8 cellular contexts compared by ENCODE assay signal in the genomic region with DNA sequence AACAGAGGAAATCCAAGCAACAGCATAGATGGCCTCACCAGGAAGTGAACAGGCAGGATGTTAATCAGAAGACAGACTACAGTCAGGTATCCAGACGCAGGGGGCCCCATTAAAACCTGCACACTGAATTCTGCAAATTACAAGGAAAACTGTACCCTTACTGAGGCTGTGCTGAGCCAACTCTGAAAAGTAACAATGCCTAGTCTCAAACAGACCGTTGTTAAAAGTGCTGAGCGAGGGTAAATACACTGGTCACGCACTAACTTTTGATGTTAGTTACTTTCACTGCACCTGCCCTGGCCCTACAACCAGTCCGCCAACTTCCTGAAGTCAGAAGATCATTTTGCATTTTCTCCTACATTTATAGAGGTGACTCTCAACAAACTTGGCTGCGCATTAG. TPM values are rescaled to one million over a fixed set of nuclear protein-coding genes. Genes with fewer than 3 reads are reported as not detected.
DNase-seq lines count a peak whose midpoint lies in the region; TF ChIP-seq lines count a peak whose summit lies in the region.

No MANE protein-coding gene starts in this region.

- H3K36me3 ChIP-seq in muscle layer of colon (ENCODE audit: insufficient read depth, low read length), result peaks cover 24% of the 10 kb centered on the region

- in situ Hi-C loops in KBM-7 (cut with MboI; ENCODE audit: low pct_unique_long_range_greater_than_20kb, low sequenced_read_pairs), result no loop called here

- no peaks in the 10 kb centered on the region for H3K9me3 ChIP-seq in muscle layer of colon (ENCODE audit: low read length)

- H3K27me3 Mint-ChIP-seq in CD14-positive monocyte (ENCODE audit: low read depth in 3 of 3), result peaks cover 2 to 14% (median 9%) of the 10 kb centered on the region in 3 donors

- peak overlapping the region in 6 of 7 donors; percentile 42 to 97 (median 92) for H3K27ac Mint-ChIP-seq in CD14-positive monocyte

- H3K9ac ChIP-seq in muscle layer of colon (ENCODE audit: low read length), result peak overlapping the region; percentile 89

- peaks cover 27% of the 10 kb centered on the region for H3K4me1 Mint-ChIP-seq in CD14-positive monocyte

- peaks cover 21% of the 10 kb centered on the region for H3K4me1 ChIP-seq in muscle layer of colon (ENCODE audit: insufficient read depth, low read length)

- H3K4me3 ChIP-seq in cardiac fibroblast (replicated peaks in 1 of 2; ENCODE audit: low read depth in 2 of 2, low read length in 2 of 2) (peak overlapping the region; percentile 92 to 94), muscle layer of colon (ENCODE audit: low read depth in 1 of 2, low read length in 2 of 2) (peak overlapping the region; percentile 79 to 95)

- DNase-seq in CD14-positive monocyte (ENCODE audit: low spot score) (no peak), KBM-7 (peak; percentile 19), cardiac fibroblast (ENCODE audit: low read depth in 2 of 2) (no peak), NCI-H524 (lab: John Stamatoyannopoulos, UW) (no peak), C1 segment of cervical spinal cord (lab: John Stamatoyannopoulos, UW) (no peak), NCI-H2029 treated with DMSO at 0.1 percent for 48 hours (lab: John Stamatoyannopoulos, UW) (no peak), amygdala (lab: John Stamatoyannopoulos, UW) (no peak)

- H3K27me3 ChIP-seq in muscle layer of colon (ENCODE audit: control insufficient read depth in 1 of 2, insufficient read depth in 2 of 2, low read length in 2 of 2), result no peaks in the 10 kb centered on the region

- peaks cover 22 to 32% of the 10 kb centered on the region in 2 donors for H3K36me3 Mint-ChIP-seq in CD14-positive monocyte

- TF ChIP-seq CTCF in CD14-positive monocyte (IDR thresholded peaks at IDR 0.05), result no peak
- no peak for TF ChIP-seq CTCF in cardiac fibroblast (IDR thresholded peaks at IDR 0.05; ENCODE audit: low read depth, low read length)

- H3K9me3 Mint-ChIP-seq in CD14-positive monocyte, result peaks cover 0 to 8% (median 0%) of the 10 kb centered on the region in 7 donors

- peak overlapping the region; percentile 99 to 100 for H3K4me3 Mint-ChIP-seq in CD14-positive monocyte

- H3K27ac ChIP-seq in muscle layer of colon (ENCODE audit: low read depth, low read length), result peak overlapping the region; percentile 77

- intact Hi-C loops in CD14-positive monocyte (cut with micrococcal nuclease), result no loop called here

RNA-seq across cellular contexts. Expression of gene TAMM41, which starts 1.0 kb away (rescaled TPM):
- 1 to 10 TPM; 3.7 to 5.0 TPM for polyA plus RNA-seq in CD14-positive monocyte
